In the genomic region with DNA sequence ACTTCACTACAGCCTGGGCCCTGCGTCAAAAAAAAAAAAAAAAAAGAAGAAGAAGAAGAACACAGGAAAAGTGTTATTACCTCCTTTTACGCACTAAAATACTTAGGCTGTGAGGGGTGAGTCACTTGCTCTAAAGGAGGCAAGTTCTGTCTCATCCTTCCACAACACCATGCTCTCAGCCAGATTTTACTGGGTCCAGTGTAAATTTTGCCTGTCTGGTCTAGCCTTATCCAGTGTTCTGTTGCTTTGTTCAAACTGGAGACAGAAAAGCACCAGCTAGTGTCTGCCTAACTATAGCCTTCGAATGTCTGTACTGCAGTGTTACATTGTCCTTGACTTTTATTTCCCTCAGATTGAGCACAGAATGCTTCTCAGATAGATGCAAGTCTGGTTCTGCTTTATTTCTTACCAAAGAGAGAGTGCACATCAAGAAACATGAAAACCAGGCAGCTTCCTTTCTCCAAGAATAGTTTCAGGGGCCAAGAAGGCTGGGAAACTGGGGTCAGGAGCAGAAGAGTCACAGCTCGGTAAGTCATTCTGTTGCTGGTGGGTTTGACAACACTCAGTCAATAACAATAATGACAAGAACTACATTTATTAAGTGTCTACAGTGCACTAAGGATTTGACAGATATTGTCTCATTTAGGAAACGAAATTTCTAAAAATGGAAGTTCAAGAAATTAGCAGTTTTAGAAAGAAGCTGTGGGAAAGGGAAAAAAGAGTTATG, we compare ENCODE assay signal across 9 cellular contexts.
A peak's percentile ranks its signal among the peaks of the same experiment; 100 is the strongest.
DNase-seq lines count a peak whose midpoint lies in the region; ATAC-seq and TF ChIP-seq lines count a peak whose summit lies in the region.
"Had no signal": no experiment of that assay in that cellular context is flagged by ENCODE, and none has a peak within 500 bp of the region (broad histone marks: within the 10 kb centered on the region; RNA-seq: fewer than 3 reads in every experiment).

No MANE protein-coding gene starts in this region.

- peaks cover 0 to 17% (median 5%) of the 10 kb centered on the region in 4 donors for H3K4me1 ChIP-seq in tibial artery

- peak overlapping the region; percentile 38 to 47 for H3K27ac ChIP-seq in coronary artery
- H3K27ac ChIP-seq in tibial artery, result peak overlapping the region; percentile 52 to 69
- H3K27ac ChIP-seq: 22Rv1 had no signal

- no peaks in the 10 kb centered on the region for H3K9me3 ChIP-seq in tibial artery

- TF ChIP-seq CTCF in coronary artery (IDR thresholded peaks at IDR 0.05) (no peak), tibial artery (IDR thresholded peaks at IDR 0.05) (no peak)

- no peaks in the 10 kb centered on the region for H3K36me3 ChIP-seq in tibial artery

- intact Hi-C loops in tibial artery (cut with DNase I; ENCODE audit: low total_unique reads), result no loop called here

- peak; percentile 36 for ATAC-seq in HG03196 (IDR thresholded peaks at IDR 0.05; ENCODE audit: unreplicated experiment)

- no peaks in the 10 kb centered on the region for H3K27me3 ChIP-seq in tibial artery

- H3K4me3 ChIP-seq in coronary artery, result peak overlapping the region; percentile 2
- peak overlapping the region in 1 of 2 donors; percentile 3 for H3K4me3 ChIP-seq in tibial artery

- DNase-seq in DMS 273 (lab: John Stamatoyannopoulos, UW; ENCODE audit: unreplicated experiment) (peak; percentile 61), DMS 273 treated with DMSO at 0.1 percent for 48 hours (lab: John Stamatoyannopoulos, UW) (no peak), coronary artery (ENCODE audit: low spot score) (no peak), tibial artery (no peak), HUDEP-2 (lab: John Stamatoyannopoulos, UW; ENCODE audit: unreplicated experiment in 76 of 76) (no peak), SHP77 treated with DMSO at 0.1 percent for 48 hours (lab: John Stamatoyannopoulos, UW) (no peak)
- DNase-seq in stimulated activated CD4-positive, alpha-beta T cell treated with anti-CD3 and anti-CD28 coated beads, Interleukin-2, amount 100 ng/mL, for 24 hours, result no peak
